ENCODE assay signal across 7 cellular contexts in genomic region chr5:4941957-4942830, GRCh38.
DNase-seq lines count a peak whose midpoint lies in the region; ATAC-seq and TF ChIP-seq lines count a peak whose summit lies in the region.

No MANE protein-coding gene starts in this region.

- peak overlapping the region in 1 of 5 experiments; percentile 39 for H3K27ac Mint-ChIP-seq in brain
- H3K27ac Mint-ChIP-seq in natural killer cell, result no peak overlapping the region
- no peak overlapping the region for H3K27ac Mint-ChIP-seq in activated T-helper 17 cell treated with anti-CD3 and anti-CD28 coated beads, Interleukin-2, amount 50 U/mL, for 72 hours
- H3K27ac Mint-ChIP-seq in effector memory CD8-positive, alpha-beta T cell, result no peak overlapping the region

- H3K4me3 Mint-ChIP-seq in brain (no peak overlapping the region), natural killer cell (no peak overlapping the region)
- no peak overlapping the region for H3K4me3 Mint-ChIP-seq in activated T-helper 17 cell treated with anti-CD3 and anti-CD28 coated beads, Interleukin-2, amount 50 U/mL, for 72 hours
- H3K4me3 Mint-ChIP-seq in effector memory CD8-positive, alpha-beta T cell, result no peak overlapping the region

- no peaks in the 10 kb centered on the region for H3K36me3 Mint-ChIP-seq in brain
- no peaks in the 10 kb centered on the region for H3K36me3 Mint-ChIP-seq in natural killer cell
- H3K36me3 Mint-ChIP-seq in activated T-helper 17 cell treated with anti-CD3 and anti-CD28 coated beads, Interleukin-2, amount 50 U/mL, for 72 hours (ENCODE audit: low read depth), result no peaks in the 10 kb centered on the region
- no peaks in the 10 kb centered on the region for H3K36me3 Mint-ChIP-seq in effector memory CD8-positive, alpha-beta T cell (ENCODE audit: insufficient read depth)

- H3K4me1 Mint-ChIP-seq in brain, result peaks cover 12% of the 10 kb centered on the region
- no peaks in the 10 kb centered on the region for H3K4me1 Mint-ChIP-seq in natural killer cell
- H3K4me1 Mint-ChIP-seq in activated T-helper 17 cell treated with anti-CD3 and anti-CD28 coated beads, Interleukin-2, amount 50 U/mL, for 72 hours, result no peaks in the 10 kb centered on the region
- H3K4me1 Mint-ChIP-seq in effector memory CD8-positive, alpha-beta T cell (ENCODE audit: low read depth in 2 of 2), result no peaks in the 10 kb centered on the region

- intact Hi-C loops in natural killer cell (cut with micrococcal nuclease), result no loop called here

- H3K9me3 Mint-ChIP-seq in brain (peaks cover 0 to 2% (median 0%) of the 10 kb centered on the region in 5 experiments), natural killer cell (no peaks in the 10 kb centered on the region)
- no peaks in the 10 kb centered on the region for H3K9me3 Mint-ChIP-seq in activated T-helper 17 cell treated with anti-CD3 and anti-CD28 coated beads, Interleukin-2, amount 50 U/mL, for 72 hours
- peaks cover 4 to 23% of the 10 kb centered on the region in 2 donors for H3K9me3 Mint-ChIP-seq in effector memory CD8-positive, alpha-beta T cell

- peaks cover 2% of the 10 kb centered on the region for H3K27me3 Mint-ChIP-seq in brain
- H3K27me3 Mint-ChIP-seq in natural killer cell (ENCODE audit: low read depth in 2 of 2), result no peaks in the 10 kb centered on the region
- no peaks in the 10 kb centered on the region for H3K27me3 Mint-ChIP-seq in activated T-helper 17 cell treated with anti-CD3 and anti-CD28 coated beads, Interleukin-2, amount 50 U/mL, for 72 hours
- no peaks in the 10 kb centered on the region for H3K27me3 Mint-ChIP-seq in effector memory CD8-positive, alpha-beta T cell

- ATAC-seq in HG02610 (IDR thresholded peaks at IDR 0.05; ENCODE audit: unreplicated experiment) (peak; percentile 42), natural killer cell (peak in 2 of 3 donors; percentile 52), GM18873 (IDR thresholded peaks at IDR 0.05; ENCODE audit: low FRiP score, unreplicated experiment) (no peak)
- ATAC-seq in activated T-helper 17 cell treated with anti-CD3 and anti-CD28 coated beads, Interleukin-2, amount 50 U/mL, for 72 hours (replicated peaks), result no peak
- no peak for ATAC-seq in effector memory CD8-positive, alpha-beta T cell (replicated peaks)

- TF ChIP-seq CTCF in GM10266 (IDR thresholded peaks at IDR 0.05; ENCODE audit: control insufficient read depth, insufficient read depth, low read depth, missing control alignments) (peak; percentile 78), brain (conservative IDR thresholded peaks at IDR 0.05) (peak; percentile 68 to 92), natural killer cell (IDR thresholded peaks at IDR 0.05) (peak; percentile 59)

- peak; percentile 32 for DNase-seq in GM10266 (ENCODE audit: extremely low spot score)
- no peak for DNase-seq in natural killer cell
- no peak for DNase-seq in effector memory CD8-positive, alpha-beta T cell

Comparison
In these comparisons a context has a peak if more than half of its experiments do, and no peak if none do; other contexts are left out.
1. ATAC-seq: peak in HG02610 (single experiment) and natural killer cell (2 of 3); none in activated T-helper 17 cell treated with anti-CD3 and anti-CD28 coated beads, Interleukin-2, amount 50 U/mL, for 72 hours (single experiment), GM18873 (single experiment) and effector memory CD8-positive, alpha-beta T cell (single experiment).
2. Peak in every context shown above with its lines, with median percentiles within 50 percentile points of each other: CTCF ChIP-seq.